ENCODE assay signal across 8 cellular contexts in genomic region chr12:55715169-55715764, GRCh38. TPM values are rescaled to one million over a fixed set of nuclear protein-coding genes. Genes with fewer than 3 reads are reported as not detected.
A peak's percentile ranks its signal among the peaks of the same experiment; 100 is the strongest.
DNase-seq lines count a peak whose midpoint lies in the region; ATAC-seq, FAIRE-seq and TF ChIP-seq lines count a peak whose summit lies in the region.

No MANE protein-coding gene starts in this region.

- intact Hi-C loops in esophagus muscularis mucosa (cut with DNase I), result no loop called here
- intact Hi-C loops in psoas muscle (cut with DNase I), result loop anchor here in 1 of 2 donors (5.0 kb wide), 1 partner anchor 33 kb away; a partner anchor contains a TSS

- H3K27ac ChIP-seq in RWPE1 (peak overlapping the region; percentile 99), esophagus muscularis mucosa (replicated peaks in 1 of 4) (peak overlapping the region; percentile 89 to 100 (median 98)), psoas muscle (peak overlapping the region; percentile 92)

- no peak for TF ChIP-seq POLR2A in esophagus muscularis mucosa (IDR thresholded peaks at IDR 0.05; ENCODE audit: low read depth)

- WGBS in esophagus muscularis mucosa, result 39% methylated on average over 7 of the region's 7 CpGs
- 27 to 47% (median 30%) methylated on average over 7 of the region's 7 CpGs for WGBS in psoas muscle, 3 donors

- H3K9me3 ChIP-seq in esophagus muscularis mucosa (no peaks in the 10 kb centered on the region), psoas muscle (no peaks in the 10 kb centered on the region)

- H3K4me1 ChIP-seq in esophagus muscularis mucosa, result peaks cover 62 to 94% (median 92%) of the 10 kb centered on the region in 4 donors
- peaks cover 79% of the 10 kb centered on the region for H3K4me1 ChIP-seq in psoas muscle

- no peak for TF ChIP-seq CTCF in GM10248 (IDR thresholded peaks at IDR 0.05; ENCODE audit: control extremely low read depth, extremely low read depth, low read depth, missing control alignments)
- TF ChIP-seq CTCF in RWPE1 (conservative IDR thresholded peaks at IDR 0.05; ENCODE audit: low read depth), result no peak
- no peak for TF ChIP-seq CTCF in esophagus muscularis mucosa (IDR thresholded peaks at IDR 0.05)
- no peak for TF ChIP-seq CTCF in psoas muscle (IDR thresholded peaks at IDR 0.05)
- no peak for TF ChIP-seq CTCF in D721Med (IDR thresholded peaks at IDR 0.05; ENCODE audit: insufficient read depth, missing control alignments)

- H3K36me3 ChIP-seq in esophagus muscularis mucosa (peaks cover 0 to 11% (median 0%) of the 10 kb centered on the region in 4 donors), psoas muscle (ENCODE audit: insufficient read depth in 1 of 2, low read depth in 1 of 2) (no peaks in the 10 kb centered on the region)

- H3K27me3 ChIP-seq in esophagus muscularis mucosa (no peaks in the 10 kb centered on the region), psoas muscle (ENCODE audit: insufficient read depth in 3 of 3, low read length in 2 of 3) (no peaks in the 10 kb centered on the region)

- ATAC-seq in psoas muscle, result no peak
- no peak for ATAC-seq in HG03520 (IDR thresholded peaks at IDR 0.05; ENCODE audit: unreplicated experiment)

- FAIRE-seq in D721Med (lab: Jason Lieb, UNC), result no peak

- CTCF ChIA-PET in GM10248 (lab: Yijun Ruan, JAX) (interaction anchor here (0.8 to 3.2 kb wide), 6 partner anchors 9 to 315 kb away, joined by 3 to 27 read pairs (median 8); no protein-coding TSS in a partner anchor), RWPE1 (lab: Yijun Ruan, JAX) (interaction anchor here (0.6 to 1.4 kb wide), 3 partner anchors 9 to 24 kb away, joined by 4 to 6 read pairs (median 4); partner anchors contain the start of gene ITGA7)

- peak; percentile 38 for TF ChIP-seq EP300 in esophagus muscularis mucosa (IDR thresholded peaks at IDR 0.05)

- POLR2A ChIA-PET in GM10248 (lab: Yijun Ruan, JAX) (interaction anchor here (0.7 kb wide), 1 partner anchor 322 kb away, joined by 3 read pairs; no protein-coding TSS in a partner anchor), RWPE1 (lab: Yijun Ruan, JAX; ENCODE audit: low non-redundant PET) (no interaction called here)

- peak overlapping the region; percentile 58 to 71 (median 64) for H3K4me3 ChIP-seq in esophagus muscularis mucosa
- H3K4me3 ChIP-seq in psoas muscle, result peak overlapping the region; percentile 69

- DNase-seq in GM10248 (ENCODE audit: extremely low spot score) (peak; percentile 29), RWPE1 (ENCODE audit: low spot score) (no peak), esophagus muscularis mucosa (ENCODE audit: extremely low spot score) (no peak), psoas muscle (peak in 1 of 2 donors; percentile 2), D721Med (ENCODE audit: insufficient read length, low spot score) (no peak), midbrain (lab: John Stamatoyannopoulos, UW) (no peak)
- no peak for DNase-seq in stimulated activated naive CD4-positive, alpha-beta T cell (lab: John Stamatoyannopoulos, UW)

RNA-seq across cellular contexts. Expression of gene BLOC1S1, which starts 0.6 kb away (rescaled TPM):
- 100 to 1,000 TPM; 159 to 253 (median 196) TPM for total RNA-seq in esophagus muscularis mucosa
- 100 to 1,000 TPM; 127 to 193 (median 165) TPM for total RNA-seq in psoas muscle
- 100 to 1,000 TPM; 185 to 260 (median 228) TPM for polyA plus RNA-seq in psoas muscle

RNA-seq across cellular contexts. Expression of gene RDH5, which starts 4.9 kb away (rescaled TPM):
- total RNA-seq in esophagus muscularis mucosa (10 to 100 TPM; 13.8 to 23.0 (median 17.2) TPM), psoas muscle (10 to 100 TPM; 11.4 to 25.4 (median 16.0) TPM)
- 10 to 100 TPM in 2 of 3 donors, 1 to 10 TPM in 1; 7.0 to 14.0 (median 11.9) TPM for polyA plus RNA-seq in psoas muscle

RNA-seq across cellular contexts. Expression of gene ITGA7, which starts 7.6 kb away (rescaled TPM):
- total RNA-seq in esophagus muscularis mucosa, result 100 to 1,000 TPM; 155 to 245 (median 218) TPM
- total RNA-seq in psoas muscle, result 100 to 1,000 TPM; 297 to 433 (median 350) TPM
- 100 to 1,000 TPM in 2 of 3 donors, 10 to 100 TPM in 1; 51.8 to 254 (median 152) TPM for polyA plus RNA-seq in psoas muscle

RNA-seq across cellular contexts. Expression of gene CD63, which starts 13.5 kb away (rescaled TPM):
- total RNA-seq in esophagus muscularis mucosa (1,000 to 10,000 TPM in 1 of 4 donors, 100 to 1,000 TPM in 3; 742 to 1,177 (median 845) TPM), psoas muscle (1,000 to 10,000 TPM in 2 of 4 donors, 100 to 1,000 TPM in 2; 592 to 1,401 (median 983) TPM)
- 1,000 to 10,000 TPM; 1,147 to 2,407 (median 1,257) TPM for polyA plus RNA-seq in psoas muscle

RNA-seq across cellular contexts. Expression of gene GDF11, which starts 27.7 kb away (rescaled TPM):
- 1 to 10 TPM; 1.7 to 9.0 (median 4.9) TPM for total RNA-seq in esophagus muscularis mucosa
- 1 to 10 TPM in 3 of 4 donors, under 1 TPM in 1; 0.88 to 4.8 (median 1.4) TPM for total RNA-seq in psoas muscle
- polyA plus RNA-seq in psoas muscle, result 1 to 10 TPM in 2 of 3 donors, under 1 TPM in 1; 0.34 to 3.7 (median 2.3) TPM
